ENCODE assay signal across 8 cellular contexts in the genomic region with DNA sequence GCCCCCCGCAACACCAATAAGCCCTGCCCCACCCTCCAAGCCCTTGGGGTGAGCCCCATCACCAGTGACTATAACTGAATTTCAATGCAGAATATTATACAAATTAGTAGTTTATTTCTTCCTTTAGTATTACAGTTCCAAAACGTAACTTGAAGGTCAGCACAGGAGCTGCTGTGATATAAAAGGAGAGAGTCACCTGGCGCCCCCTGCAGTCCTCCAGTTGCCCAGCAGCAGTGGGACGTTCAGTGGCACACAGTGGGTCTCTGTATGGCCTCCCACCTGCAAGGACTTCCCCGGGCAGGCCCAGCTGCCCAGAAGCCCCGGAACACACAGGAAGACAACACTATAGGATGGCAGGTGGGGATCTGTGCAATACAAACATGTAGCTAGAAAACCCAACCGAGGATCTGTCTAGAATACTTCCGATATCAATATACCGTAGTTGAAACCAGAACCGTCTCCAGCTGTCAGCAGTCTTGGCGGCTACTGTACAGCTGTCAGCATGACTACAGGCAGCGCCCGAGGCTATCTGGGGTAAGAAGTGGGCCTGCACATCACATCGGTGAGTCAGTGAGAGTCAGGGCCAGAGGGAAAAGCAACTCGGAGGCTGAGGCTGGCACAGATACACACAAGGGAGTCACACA.
DNase-seq lines count a peak whose midpoint lies in the region; ATAC-seq, FAIRE-seq and TF ChIP-seq lines count a peak whose summit lies in the region.
"Not testable (repeated sequence)": the region's sequence is repeated elsewhere in the genome, so short reads cannot be mapped to it uniquely, and the experiment has no call there.

No MANE protein-coding gene starts in this region.

- peak overlapping the region; percentile 93 for H3K27ac ChIP-seq in ACC112 (ENCODE audit: low read depth, low read length)
- H3K27ac ChIP-seq in RWPE1 = peak overlapping the region; percentile 95
- H3K27ac ChIP-seq in GM12878 (ENCODE audit: control insufficient read depth, insufficient read depth) = not testable (repeated sequence)
- H3K27ac ChIP-seq in sigmoid colon = peak overlapping the region; percentile 74 to 90 (median 82)

- not testable (repeated sequence) for H3K9ac ChIP-seq in Loucy (ENCODE audit: low read depth, low read length, poor library complexity, severe bottlenecking); GM12878 (ENCODE audit: control insufficient read depth, insufficient read depth, low read length)

- H3K9me3 ChIP-seq in Loucy (ENCODE audit: insufficient read depth, low read depth, low read length); GM12878 (replicated peaks; ENCODE audit: control insufficient read depth, insufficient read depth, low read length); sigmoid colon: not testable (repeated sequence)

- RAD21 ChIA-PET in GM12878 (lab: Charles Lee; ENCODE audit: unreplicated experiment) = interaction anchor here (1.2 to 1.8 kb wide), 5 partner anchors 9 to 113 kb away, joined by 3 to 4 read pairs (median 4); no protein-coding TSS in a partner anchor

- WGBS in GM12878 (ENCODE audit: insufficient coverage, insufficient replicate concordance, low lambda C conversion rate, missing lambda C conversion rate) = 76% methylated on average over 13 of the region's 15 CpGs
- 74 to 79% methylated on average over 15 of the region's 15 CpGs for WGBS in sigmoid colon, 2 donors

- SMC1A ChIA-PET in GM12878 (lab: Charles Lee; ENCODE audit: uncharacterized antibody, unreplicated experiment) = interaction anchor here (0.6 to 1.6 kb wide), 4 partner anchors 9 to 113 kb away, joined by 3 to 6 read pairs (median 4); no protein-coding TSS in a partner anchor

- H2AFZ ChIP-seq in ACC112 (ENCODE audit: low read length, unreplicated experiment); Loucy (ENCODE audit: low read length); GM12878 (ENCODE audit: control insufficient read depth, low read depth, low read length): not testable (repeated sequence)

- H3K4me1 ChIP-seq in ACC112 (ENCODE audit: control insufficient read depth, insufficient read depth, low read length, unreplicated experiment) (peaks cover 26% of the 10 kb centered on the region), Loucy (ENCODE audit: insufficient read depth, low read length, poor library complexity, severe bottlenecking) (peaks cover 29% of the 10 kb centered on the region), GM12878 (ENCODE audit: control insufficient read depth, insufficient read depth, low read length) (peaks cover 26% of the 10 kb centered on the region), sigmoid colon (peaks cover 0 to 60% (median 51%) of the 10 kb centered on the region in 4 donors)

- in situ Hi-C loops in GM12878 (cut with MboI) = not testable (repeated sequence)

- not testable (repeated sequence) for H3K4me3 ChIP-seq in ACC112 (ENCODE audit: low read depth, low read length); Loucy (ENCODE audit: low read length, poor library complexity, severe bottlenecking); GM12878; sigmoid colon

- intact Hi-C loops in GM12878 (cut with micrococcal nuclease; ENCODE audit: unreplicated experiment); left colon (cut with DNase I, micrococcal nuclease); sigmoid colon (cut with DNase I): not testable (repeated sequence)

- H3K4me2 ChIP-seq in Loucy (ENCODE audit: low read depth, low read length, poor library complexity, severe bottlenecking); GM12878 (ENCODE audit: control insufficient read depth, insufficient read depth): not testable (repeated sequence)

- not testable (repeated sequence) for BruUV-seq in GM12878 (replicated peaks; lab: Mats Ljungman, UMichigan)

- peak; percentile 12 for ATAC-seq in GM12878
- ATAC-seq in left colon = peak; percentile 11

- not testable (repeated sequence) for TF ChIP-seq EP300 in GM12878 (IDR thresholded peaks at IDR 0.05; ENCODE audit: borderline replicate concordance in 1 of 2, control insufficient read depth in 1 of 2, low read depth in 2 of 2, low read length in 2 of 2); sigmoid colon (IDR thresholded peaks at IDR 0.05)

- TF ChIP-seq CTCF in Loucy (conservative IDR thresholded peaks at IDR 0.05; ENCODE audit: low read length) = peak; percentile 43
- TF ChIP-seq CTCF in RWPE1 (conservative IDR thresholded peaks at IDR 0.05; ENCODE audit: low read depth); sigmoid colon (IDR thresholded peaks at IDR 0.05): not testable (repeated sequence)
- TF ChIP-seq CTCF in GM12878 (IDR thresholded peaks at IDR 0.05 in 2 of 3, conservative IDR thresholded peaks at IDR 0.05 in 1 of 3; ENCODE audit: control insufficient read depth in 2 of 3, extremely low read depth in 1 of 3, insufficient read depth in 1 of 3, low read depth in 3 of 3, low read length in 3 of 3) = peak in 1 of 3 experiments; percentile 17; a peak in 1 of 6 replicates

- not testable (repeated sequence) for H3F3A ChIP-seq in Loucy (ENCODE audit: low read depth)

- CTCF ChIA-PET in RWPE1 (lab: Yijun Ruan, JAX) = not testable (repeated sequence)
- CTCF ChIA-PET in GM12878 (lab: Yijun Ruan, JAX) = interaction anchor here (0.6 to 3.7 kb wide), 8 partner anchors 9 to 113 kb away, joined by 3 to 26 read pairs (median 3); no protein-coding TSS in a partner anchor

- not testable (repeated sequence) for TF ChIP-seq POLR2A in GM12878 (IDR thresholded peaks at IDR 0.05; ENCODE audit: low read depth, low read length); sigmoid colon (IDR thresholded peaks at IDR 0.05)

- POLR2A ChIA-PET in RWPE1 (lab: Yijun Ruan, JAX; ENCODE audit: low non-redundant PET) = not testable (repeated sequence)
- POLR2A ChIA-PET in GM12878 (lab: Charles Lee) = interaction anchor here (0.5 kb wide), 1 partner anchor 40 kb away, joined by 4 read pairs; no protein-coding TSS in a partner anchor

- peak; percentile 59 for FAIRE-seq in GM12878 (lab: Jason Lieb, UNC)

- TF ChIP-seq RAD21 in GM12878 (IDR thresholded peaks at IDR 0.05; ENCODE audit: insufficient read depth, low read depth, low read length) = not testable (repeated sequence)

- H3K36me3 ChIP-seq in ACC112 (ENCODE audit: insufficient read depth, low read length); GM12878 (ENCODE audit: control insufficient read depth in 2 of 2, insufficient read depth in 2 of 2, low read length in 1 of 2): not testable (repeated sequence)
- H3K36me3 ChIP-seq in Loucy (ENCODE audit: insufficient read depth, low read length) (peaks cover 38% of the 10 kb centered on the region; the same call in 1 of the 2 replicates), sigmoid colon (peaks cover 0 to 17% (median 6%) of the 10 kb centered on the region in 4 donors)

- not testable (repeated sequence) for H3K79me2 ChIP-seq in ACC112 (ENCODE audit: control insufficient read depth, insufficient read depth, low read length, unreplicated experiment); Loucy (ENCODE audit: insufficient read depth, low read length); GM12878 (ENCODE audit: control insufficient read depth, insufficient read depth, low read length)

- not testable (repeated sequence) for H4K20me1 ChIP-seq in Loucy (ENCODE audit: insufficient read depth, low read length, poor library complexity, severe bottlenecking); GM12878 (ENCODE audit: control insufficient read depth, insufficient read depth)

- H3K9me2 ChIP-seq in Loucy (replicated peaks; ENCODE audit: low read depth, low read length) = not testable (repeated sequence)

- not testable (repeated sequence) for H3K27me3 ChIP-seq in ACC112 (ENCODE audit: insufficient read depth, low read length); Loucy (ENCODE audit: insufficient read depth, low read length, poor library complexity, severe bottlenecking); GM12878 (replicated peaks in 1 of 2; ENCODE audit: control insufficient read depth in 2 of 2, insufficient read depth in 2 of 2, low read length in 1 of 2); sigmoid colon

- DNase-seq in GM03348 (ENCODE audit: low spot score) (peak; percentile 54), RWPE1 (ENCODE audit: low spot score) (peak; percentile 44), fibroblast of gingiva (ENCODE audit: low read depth) (peak; percentile 79), sigmoid colon (peak; percentile 77)
- not testable (repeated sequence) for DNase-seq in GM12878 (ENCODE audit: low read depth, low spot score); left colon
